Comparison of ENCODE assay signal across 9 cellular contexts in the genomic region with DNA sequence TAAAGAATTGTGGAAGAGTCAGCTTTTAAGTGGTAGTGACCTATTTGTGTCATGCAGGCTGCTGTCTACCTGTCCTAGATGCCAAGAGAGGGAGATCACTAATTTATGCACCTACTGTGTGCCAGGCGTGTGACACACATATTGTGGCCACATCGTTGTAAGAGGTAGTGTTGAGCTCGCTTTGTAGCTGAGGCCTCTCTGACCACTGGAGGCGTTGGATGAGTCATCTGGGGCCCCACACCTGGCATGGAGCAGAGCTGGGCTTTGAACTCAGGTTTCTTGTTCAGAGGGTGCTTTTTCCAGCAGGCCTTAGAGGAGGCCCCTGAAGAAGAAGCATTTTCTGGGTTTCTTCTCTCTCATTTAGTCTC. TPM values are rescaled to one million over a fixed set of nuclear protein-coding genes. Genes with fewer than 3 reads are reported as not detected.
DNase-seq lines count a peak whose midpoint lies in the region; ATAC-seq, FAIRE-seq and TF ChIP-seq lines count a peak whose summit lies in the region.
"Had no signal": no experiment of that assay in that cellular context is flagged by ENCODE, and none has a peak within 500 bp of the region (broad histone marks: within the 10 kb centered on the region; RNA-seq: fewer than 3 reads in every experiment).

No MANE protein-coding gene starts in this region.

- DNase-seq in NK-92 treated with Interleukin-12 subunit alpha and Interleukin-12 subunit beta, amount 100 ng/mL, for 24 hours (lab: John Stamatoyannopoulos, UW), result peak; percentile 39
- DNase-seq in NK-92 (lab: John Stamatoyannopoulos, UW; ENCODE audit: unreplicated experiment) (no peak), psoas muscle (no peak), DMS79 (lab: John Stamatoyannopoulos, UW) (no peak), H54 (ENCODE audit: insufficient read length, low spot score) (no peak), NCI-H2227 (lab: John Stamatoyannopoulos, UW; ENCODE audit: unreplicated experiment) (no peak)
- peak; percentile 61 for DNase-seq in activated T-cell treated with anti-CD3 and anti-CD28 coated beads, Interleukin-2, amount 50 U/mL, for 24 hours

- TF ChIP-seq CTCF in psoas muscle (IDR thresholded peaks at IDR 0.05), result no peak

- H3K4me3 ChIP-seq in psoas muscle, result peak overlapping the region; percentile 68
- H3K4me3 ChIP-seq: lung had no signal

- 50 to 75% (median 55%) methylated on average over 4 of the region's 4 CpGs for WGBS in psoas muscle, 3 donors

- TF ChIP-seq POLR2A in H54 (IDR thresholded peaks at IDR 0.05; ENCODE audit: low read depth, low read length), result no peak

- no peaks in the 10 kb centered on the region for H3K9me3 Mint-ChIP-seq in activated T-cell treated with anti-CD3 and anti-CD28 coated beads, Interleukin-2, amount 50 U/mL, for 24 hours

- no peaks in the 10 kb centered on the region for H3K27me3 ChIP-seq in psoas muscle (ENCODE audit: insufficient read depth in 3 of 3, low read length in 2 of 3)

- H3K4me1 Mint-ChIP-seq in activated T-cell treated with anti-CD3 and anti-CD28 coated beads, Interleukin-2, amount 50 U/mL, for 24 hours (ENCODE audit: low read depth), result peaks cover 72% of the 10 kb centered on the region

- no peaks in the 10 kb centered on the region for H3K27me3 Mint-ChIP-seq in activated T-cell treated with anti-CD3 and anti-CD28 coated beads, Interleukin-2, amount 50 U/mL, for 24 hours

- H3K27ac ChIP-seq in psoas muscle, result peak overlapping the region; percentile 94

- no peak for FAIRE-seq in H54 (lab: Jason Lieb, UNC)

- intact Hi-C loops in psoas muscle (cut with DNase I), result no loop called here

- peak overlapping the region; percentile 39 for H3K4me3 Mint-ChIP-seq in activated T-cell treated with anti-CD3 and anti-CD28 coated beads, Interleukin-2, amount 50 U/mL, for 24 hours

- H3K27ac Mint-ChIP-seq in activated T-cell treated with anti-CD3 and anti-CD28 coated beads, Interleukin-2, amount 50 U/mL, for 24 hours, result peak overlapping the region; percentile 87

- ATAC-seq in HG03066 (IDR thresholded peaks at IDR 0.05; ENCODE audit: low read depth, unreplicated experiment) (peak; percentile 81), psoas muscle (peak; percentile 51 to 59 (median 54))

- peaks cover 0 to 9% of the 10 kb centered on the region in 2 donors for H3K36me3 ChIP-seq in psoas muscle (ENCODE audit: insufficient read depth in 1 of 2, low read depth in 1 of 2)

- H3K9me3 ChIP-seq in psoas muscle, result no peaks in the 10 kb centered on the region

- H3K4me1 ChIP-seq in psoas muscle, result peaks cover 52% of the 10 kb centered on the region

- peaks cover 90% of the 10 kb centered on the region for H3K36me3 Mint-ChIP-seq in activated T-cell treated with anti-CD3 and anti-CD28 coated beads, Interleukin-2, amount 50 U/mL, for 24 hours (ENCODE audit: low read depth)

RNA-seq across cellular contexts. Expression of a gene that starts 52.3 kb away (rescaled TPM):
- total RNA-seq in psoas muscle, result 10 to 100 TPM in 3 of 4 donors, 1 to 10 TPM in 1; 9.6 to 11.7 (median 11.1) TPM
- 10 to 100 TPM in 1 of 3 donors, 1 to 10 TPM in 2; 4.3 to 10.3 (median 7.9) TPM for polyA plus RNA-seq in psoas muscle

Comparison
In these comparisons a context has a peak if more than half of its experiments do, and no peak if none do; other contexts are left out.
1. DNase-seq: peak in NK-92 treated with Interleukin-12 subunit alpha and Interleukin-12 subunit beta, amount 100 ng/mL, for 24 hours (single experiment) and activated T-cell treated with anti-CD3 and anti-CD28 coated beads, Interleukin-2, amount 50 U/mL, for 24 hours (single experiment); none in NK-92 (single experiment), psoas muscle (0 of 2), DMS79 (single experiment), H54 (single experiment) and NCI-H2227 (single experiment).